ENCODE assay signal across 1 cellular context in genomic region chr20:52924411-52925271, GRCh38.
TF ChIP-seq lines count a peak whose summit lies in the region.

No MANE protein-coding gene starts in this region.

TF ChIP-seq in HepG2, 621 proteins besides CTCF, POLR2A, EP300 and RAD21 (continued from another document and continues in another):
- TF ChIP-seq AHDC1 (CRISPR knock-in tag; IDR thresholded peaks at IDR 0.05; ENCODE audit: borderline replicate concordance) (peak; percentile 96), ZNF138 (CRISPR knock-in tag; IDR thresholded peaks at IDR 0.05; ENCODE audit: low read depth) (no peak), SP140L (CRISPR knock-in tag; IDR thresholded peaks at IDR 0.05; ENCODE audit: borderline replicate concordance) (0 out of 2 replicates have a peak, but pooled peaks have one; percentile 81), YEATS2 (CRISPR knock-in tag; IDR thresholded peaks at IDR 0.05; ENCODE audit: borderline replicate concordance) (peak; percentile 77; the same call in 1 of the 2 replicates), ZC3H4 (CRISPR knock-in tag; IDR thresholded peaks at IDR 0.05; ENCODE audit: borderline replicate concordance) (no peak), ZBTB7A (CRISPR knock-in tag; IDR thresholded peaks at IDR 0.05) (peak; percentile 54; the same call in 1 of the 2 replicates), TCF7 (IDR thresholded peaks at IDR 0.05; ENCODE audit: low read depth) (peak; percentile 100), GLI4 (CRISPR knock-in tag; IDR thresholded peaks at IDR 0.05; ENCODE audit: borderline replicate concordance) (no peak), PAXIP1 (CRISPR knock-in tag; conservative IDR thresholded peaks at IDR 0.05) (peak; percentile 98), ZFYVE20 (CRISPR knock-in tag; IDR thresholded peaks at IDR 0.05; ENCODE audit: borderline replicate concordance, low read depth) (no peak), NAIF1 (CRISPR knock-in tag; IDR thresholded peaks at IDR 0.05; ENCODE audit: borderline replicate concordance) (no peak), ZNF44 (CRISPR knock-in tag; IDR thresholded peaks at IDR 0.05) (0 out of 2 replicates have a peak, but pooled peaks have one; percentile 19), RFXANK (CRISPR knock-in tag; IDR thresholded peaks at IDR 0.05) (0 out of 2 replicates have a peak, but pooled peaks have one; percentile 43), ATRX (CRISPR knock-in tag; IDR thresholded peaks at IDR 0.05; ENCODE audit: borderline replicate concordance) (no peak), CENPT (CRISPR knock-in tag; IDR thresholded peaks at IDR 0.05; ENCODE audit: low read depth) (no peak), ZNF337 (CRISPR knock-in tag; IDR thresholded peaks at IDR 0.05; ENCODE audit: borderline replicate concordance, low read depth) (no peak), POLR2AphosphoS2 (IDR thresholded peaks at IDR 0.05; ENCODE audit: low read depth, low read length) (no peak), ZNF354B (CRISPR knock-in tag; IDR thresholded peaks at IDR 0.05) (no peak), ZNF816 (CRISPR knock-in tag; IDR thresholded peaks at IDR 0.05; ENCODE audit: borderline replicate concordance) (no peak), ZNF710 (CRISPR knock-in tag; IDR thresholded peaks at IDR 0.05; ENCODE audit: borderline replicate concordance) (peak; percentile 93; the same call in 1 of the 2 replicates), SP5 (CRISPR knock-in tag; IDR thresholded peaks at IDR 0.05; ENCODE audit: borderline replicate concordance, low read depth) (peak; percentile 96), BATF2 (CRISPR knock-in tag; IDR thresholded peaks at IDR 0.05) (no peak), PCBP1 (IDR thresholded peaks at IDR 0.05; ENCODE audit: borderline replicate concordance, low read depth, low read length) (no peak), U2AF2 (IDR thresholded peaks at IDR 0.05; ENCODE audit: low read depth, low read length) (no peak), STAT6 (CRISPR knock-in tag; IDR thresholded peaks at IDR 0.05; ENCODE audit: borderline replicate concordance) (no peak; the same call in 1 of the 2 replicates), LCORL (IDR thresholded peaks at IDR 0.05) (no peak), LCORL (CRISPR knock-in tag; IDR thresholded peaks at IDR 0.05) (peak; percentile 35; the same call in 1 of the 2 replicates), SMAD1 (CRISPR knock-in tag; IDR thresholded peaks at IDR 0.05; ENCODE audit: borderline replicate concordance, low read depth) (no peak), ZFY (CRISPR knock-in tag; IDR thresholded peaks at IDR 0.05) (no peak), ZBTB10 (CRISPR knock-in tag; IDR thresholded peaks at IDR 0.05; ENCODE audit: borderline replicate concordance) (peak; percentile 54; the same call in 1 of the 2 replicates), JUND (CRISPR knock-in tag; IDR thresholded peaks at IDR 0.05) (peak; percentile 93), SETDB1 (CRISPR knock-in tag; IDR thresholded peaks at IDR 0.05; ENCODE audit: borderline replicate concordance) (no peak), ZNF850 (CRISPR knock-in tag; conservative IDR thresholded peaks at IDR 0.05) (0 out of 2 replicates have a peak, but pooled peaks have one; percentile 45), NR3C1 (CRISPR knock-in tag; IDR thresholded peaks at IDR 0.05) (no peak), MLX (CRISPR knock-in tag; IDR thresholded peaks at IDR 0.05) (peak; percentile 79), THAP8 (CRISPR knock-in tag; IDR thresholded peaks at IDR 0.05; ENCODE audit: borderline replicate concordance) (no peak), CREB3 (CRISPR knock-in tag; IDR thresholded peaks at IDR 0.05) (no peak), ZNF260 (CRISPR knock-in tag; IDR thresholded peaks at IDR 0.05; ENCODE audit: borderline replicate concordance, low read depth) (no peak), CERS6 (CRISPR knock-in tag; IDR thresholded peaks at IDR 0.05) (no peak)
